20 cellular contexts compared by ENCODE assay signal in genomic region chr20:1628621-1629020, GRCh38. TPM values are rescaled to one million over a fixed set of nuclear protein-coding genes. Genes with fewer than 3 reads are reported as not detected.
"Had no signal": no experiment of that assay in that cellular context is flagged by ENCODE, and none has a peak within 500 bp of the region (broad histone marks: within the 10 kb centered on the region; RNA-seq: fewer than 3 reads in every experiment).

No MANE protein-coding gene starts in this region.

- H3K27ac ChIP-seq: coronary artery, foreskin keratinocyte, left ventricle myocardium inferior, VCaP had no signal

- H3K4me1 Mint-ChIP-seq: brain had no signal

- H3K36me3 ChIP-seq: left ventricle myocardium inferior had no signal

- H3K4me1 ChIP-seq: left ventricle myocardium inferior had no signal

- H3K27ac Mint-ChIP-seq: activated CD4-positive, alpha-beta T cell treated with anti-CD3 and anti-CD28 coated beads for 36 hours; activated T-helper 1 cell treated with anti-CD3 and anti-CD28 coated beads, Interleukin-12 subunit alpha, Interleukin-12 subunit beta, Interleukin-2, Interleukin-4 antibody, amounts not matched to agents 30 ng/mL and 10 ng/mL and 1 ng/mL, durations not matched to agents 14 hours and 24 hours and 36 hours; brain; stimulated activated naive B cell treated with anti-CD40 and anti-IgM and Interleukin-4, amounts not matched to agents 10 μg/mL and 1 μg/mL and 100 μg/mL, for 72 hours; type B pancreatic cell had no signal

- H3K4me3 ChIP-seq: coronary artery, left ventricle myocardium inferior had no signal

- H3K4me3 Mint-ChIP-seq: activated CD4-positive, alpha-beta T cell treated with anti-CD3 and anti-CD28 coated beads for 36 hours; activated naive CD4-positive, alpha-beta T cell treated with anti-CD3 and anti-CD28 coated beads for 36 hours; activated T-helper 1 cell treated with anti-CD3 and anti-CD28 coated beads, Interleukin-12 subunit alpha, Interleukin-12 subunit beta, Interleukin-2, Interleukin-4 antibody, amounts not matched to agents 30 ng/mL and 10 ng/mL and 1 ng/mL, durations not matched to agents 14 hours and 24 hours and 36 hours; brain; naive B cell; stimulated activated naive B cell treated with anti-CD40 and anti-IgM and Interleukin-4, amounts not matched to agents 10 μg/mL and 1 μg/mL and 100 μg/mL, for 72 hours; type B pancreatic cell had no signal

- H3K36me3 Mint-ChIP-seq: brain; naive B cell; stimulated activated naive B cell treated with anti-CD40 and anti-IgM and Interleukin-4, amounts not matched to agents 10 μg/mL and 1 μg/mL and 100 μg/mL, for 72 hours; type B pancreatic cell had no signal

- FAIRE-seq: kidney had no signal

- DNase-seq: activated CD4-positive, alpha-beta T cell treated with anti-CD3 and anti-CD28 coated beads for 36 hours; activated CD8-positive, alpha-beta memory T cell treated with anti-CD3 and anti-CD28 coated beads, Interleukin-2, amount 50 U/mL, for 48 hours; activated naive CD4-positive, alpha-beta T cell treated with anti-CD3 and anti-CD28 coated beads for 36 hours; central memory CD4-positive, alpha-beta T cell; effector CD8-positive, alpha-beta T cell; foreskin keratinocyte; glutamatergic neuron; hypothalamus; kidney; left ventricle myocardium inferior; naive B cell; posterior cingulate gyrus; stimulated activated naive B cell treated with anti-CD40 and anti-IgM and Interleukin-4, amounts not matched to agents 10 μg/mL and 1 μg/mL and 100 μg/mL, for 72 hours; T1000 had no signal

- H3K9me3 ChIP-seq: left ventricle myocardium inferior had no signal

- H3K27me3 Mint-ChIP-seq: activated CD4-positive, alpha-beta T cell treated with anti-CD3 and anti-CD28 coated beads for 36 hours had no signal

- H3K9me3 Mint-ChIP-seq: activated naive CD4-positive, alpha-beta T cell treated with anti-CD3 and anti-CD28 coated beads for 36 hours; activated T-helper 1 cell treated with anti-CD3 and anti-CD28 coated beads, Interleukin-12 subunit alpha, Interleukin-12 subunit beta, Interleukin-2, Interleukin-4 antibody, amounts not matched to agents 30 ng/mL and 10 ng/mL and 1 ng/mL, durations not matched to agents 14 hours and 24 hours and 36 hours; naive B cell; stimulated activated naive B cell treated with anti-CD40 and anti-IgM and Interleukin-4, amounts not matched to agents 10 μg/mL and 1 μg/mL and 100 μg/mL, for 72 hours; type B pancreatic cell had no signal

- ATAC-seq: activated CD4-positive, alpha-beta T cell treated with anti-CD3 and anti-CD28 coated beads for 36 hours; foreskin keratinocyte; stimulated activated naive B cell treated with anti-CD40 and anti-IgM and Interleukin-4, amounts not matched to agents 10 μg/mL and 1 μg/mL and 100 μg/mL, for 72 hours had no signal

RNA-seq across cellular contexts. Expression of gene SIRPB1, which starts 8.8 kb away (rescaled TPM):
- total RNA-seq: temporal lobe had no signal

RNA-seq across cellular contexts. Expression of gene SIRPG, which starts 29.0 kb away (rescaled TPM):
- total RNA-seq: foreskin keratinocyte, left ventricle myocardium inferior, temporal lobe had no signal
- polyA plus RNA-seq: foreskin keratinocyte had no signal
